In genomic region chr5:50704730-50705129, GRCh38 we compare ENCODE assay signal across 23 cellular contexts. TPM values are rescaled to one million over a fixed set of nuclear protein-coding genes. Genes with fewer than 3 reads are reported as not detected.
DNase-seq lines count a peak whose midpoint lies in the region; ATAC-seq and TF ChIP-seq lines count a peak whose summit lies in the region.
"Had no signal": no experiment of that assay in that cellular context is flagged by ENCODE, and none has a peak within 500 bp of the region (broad histone marks: within the 10 kb centered on the region; RNA-seq: fewer than 3 reads in every experiment).

No MANE protein-coding gene starts in this region.

- H3K36me3 ChIP-seq in gastrocnemius medialis, result no peaks in the 10 kb centered on the region
- H3K36me3 ChIP-seq: BLaER1, MG63 had no signal

- TF ChIP-seq CTCF in gastrocnemius medialis (IDR thresholded peaks at IDR 0.05 in 4 of 5, conservative IDR thresholded peaks at IDR 0.05 in 1 of 5), result no peak

- in situ Hi-C loops in gastrocnemius medialis (cut with MboI; ENCODE audit: low sequenced_read_pairs in 4 of 4), result no loop called here

- H3K4me1 ChIP-seq in gastrocnemius medialis, result no peaks in the 10 kb centered on the region

- peaks cover 81% of the 10 kb centered on the region for H3K4me1 Mint-ChIP-seq in activated CD4-positive, alpha-beta T cell treated with anti-CD3 and anti-CD28 coated beads for 36 hours
- H3K4me1 Mint-ChIP-seq in immature natural killer cell, result peaks cover 86 to 100% of the 10 kb centered on the region in 2 donors
- H3K4me1 Mint-ChIP-seq in stimulated activated memory B cell treated with anti-CD40 and anti-IgM and Interleukin-4, amounts not matched to agents 10 μg/mL and 1 μg/mL and 100 μg/mL, for 72 hours, result peaks cover 55% of the 10 kb centered on the region

- POLR2A ChIA-PET in activated CD4-positive, alpha-beta T cell treated with anti-CD3 and anti-CD28 coated beads for 36 hours (lab: Charles Lee), result no interaction called here

- CTCF ChIA-PET in activated CD4-positive, alpha-beta T cell treated with anti-CD3 and anti-CD28 coated beads for 36 hours (lab: Charles Lee), result interaction anchor here (1.9 kb wide), 1 partner anchor 17 kb away, joined by 5 read pairs; no protein-coding TSS in a partner anchor

- peaks cover 11% of the 10 kb centered on the region for H3K36me3 Mint-ChIP-seq in activated CD4-positive, alpha-beta T cell treated with anti-CD3 and anti-CD28 coated beads for 36 hours (ENCODE audit: low read depth)
- H3K36me3 Mint-ChIP-seq in immature natural killer cell, result no peaks in the 10 kb centered on the region
- peaks cover 11% of the 10 kb centered on the region for H3K36me3 Mint-ChIP-seq in stimulated activated memory B cell treated with anti-CD40 and anti-IgM and Interleukin-4, amounts not matched to agents 10 μg/mL and 1 μg/mL and 100 μg/mL, for 72 hours

- TF ChIP-seq POLR2A in gastrocnemius medialis (IDR thresholded peaks at IDR 0.05), result no peak

- no peak for DNase-seq in activated CD4-positive, alpha-beta T cell treated with anti-CD3 and anti-CD28 coated beads for 36 hours
- DNase-seq in activated CD4-positive, alpha-beta T cell treated with anti-CD3 and anti-CD28 coated beads for 1 hour, result no peak
- DNase-seq in immature natural killer cell (no peak), hepatic stellate cell (ENCODE audit: low spot score) (no peak), gastrocnemius medialis (no peak), left ventricle myocardium superior (no peak)
- DNase-seq: COR-L47, DMS153, MG63, NCI-H1105, NCI-H187 treated with DMSO at 0.1 percent for 48 hours, NCI-H2171, NCI-H82, SK-N-SH had no signal

- no peak overlapping the region for H3K4me3 ChIP-seq in gastrocnemius medialis
- H3K4me3 ChIP-seq: BLaER1, GM23338, MG63 had no signal

- H3K9me3 ChIP-seq in gastrocnemius medialis, result no peaks in the 10 kb centered on the region
- H3K9me3 ChIP-seq: BLaER1, MG63, SK-N-SH had no signal

- H3K27me3 Mint-ChIP-seq in activated CD4-positive, alpha-beta T cell treated with anti-CD3 and anti-CD28 coated beads for 36 hours, result no peaks in the 10 kb centered on the region
- peaks cover 0 to 3% (median 0%) of the 10 kb centered on the region in 3 donors for H3K27me3 Mint-ChIP-seq in immature natural killer cell (ENCODE audit: low read depth in 3 of 3)
- no peaks in the 10 kb centered on the region for H3K27me3 Mint-ChIP-seq in stimulated activated memory B cell treated with anti-CD40 and anti-IgM and Interleukin-4, amounts not matched to agents 10 μg/mL and 1 μg/mL and 100 μg/mL, for 72 hours

- intact Hi-C loops in activated CD4-positive, alpha-beta T cell treated with anti-CD3 and anti-CD28 coated beads for 36 hours (cut with DNase I, micrococcal nuclease), result loop anchor here in 1 of 2 experiments (5.0 kb wide), 1 partner anchor 262 kb away; the partner anchor contains the start of gene EMB
- intact Hi-C loops in gastrocnemius medialis (cut with DNase I; ENCODE audit: low total_unique reads), result no loop called here
- intact Hi-C loops in left ventricle myocardium superior (cut with micrococcal nuclease), result no loop called here

- H3K4me3 Mint-ChIP-seq in activated CD4-positive, alpha-beta T cell treated with anti-CD3 and anti-CD28 coated beads for 36 hours, result no peak overlapping the region
- peak overlapping the region in 1 of 5 donors; percentile 18 for H3K4me3 Mint-ChIP-seq in immature natural killer cell
- no peak overlapping the region for H3K4me3 Mint-ChIP-seq in stimulated activated memory B cell treated with anti-CD40 and anti-IgM and Interleukin-4, amounts not matched to agents 10 μg/mL and 1 μg/mL and 100 μg/mL, for 72 hours
- H3K4me3 Mint-ChIP-seq: GM23338 had no signal

- H3K27ac Mint-ChIP-seq in activated CD4-positive, alpha-beta T cell treated with anti-CD3 and anti-CD28 coated beads for 36 hours, result peak overlapping the region; percentile 11
- H3K27ac Mint-ChIP-seq in immature natural killer cell, result peak overlapping the region in 4 of 6 donors; percentile 4 to 66 (median 29)
- peak overlapping the region; percentile 66 for H3K27ac Mint-ChIP-seq in stimulated activated memory B cell treated with anti-CD40 and anti-IgM and Interleukin-4, amounts not matched to agents 10 μg/mL and 1 μg/mL and 100 μg/mL, for 72 hours
- H3K27ac Mint-ChIP-seq: GM23338 had no signal

- H3K27ac ChIP-seq in gastrocnemius medialis, result no peak overlapping the region
- H3K27ac ChIP-seq: 22Rv1, BLaER1, KMS-11 had no signal

- ATAC-seq in activated CD4-positive, alpha-beta T cell treated with anti-CD3 and anti-CD28 coated beads for 36 hours, result no peak
- ATAC-seq in HG03354 (IDR thresholded peaks at IDR 0.05; ENCODE audit: poor library complexity, severe bottlenecking, unreplicated experiment) (peak; percentile 45), gastrocnemius medialis (no peak), left ventricle myocardium superior (no peak)
- ATAC-seq in stimulated activated memory B cell treated with anti-CD40 and anti-IgM and Interleukin-4, amounts not matched to agents 10 μg/mL and 1 μg/mL and 100 μg/mL, for 72 hours, result no peak
- ATAC-seq: GM23338, HepG2, Panc1, Right ventricle myocardium inferior had no signal

- no peaks in the 10 kb centered on the region for H3K9me3 Mint-ChIP-seq in activated CD4-positive, alpha-beta T cell treated with anti-CD3 and anti-CD28 coated beads for 36 hours (ENCODE audit: low read depth)
- H3K9me3 Mint-ChIP-seq in immature natural killer cell, result no peaks in the 10 kb centered on the region
- H3K9me3 Mint-ChIP-seq in stimulated activated memory B cell treated with anti-CD40 and anti-IgM and Interleukin-4, amounts not matched to agents 10 μg/mL and 1 μg/mL and 100 μg/mL, for 72 hours, result peaks cover 2% of the 10 kb centered on the region
- H3K9me3 Mint-ChIP-seq: GM23338 had no signal

- H3K27me3 ChIP-seq in gastrocnemius medialis, result no peaks in the 10 kb centered on the region
- H3K27me3 ChIP-seq: BLaER1, MG63 had no signal

RNA-seq across cellular contexts. Expression of gene PARP8, which starts 38.3 kb away (rescaled TPM):
- total RNA-seq in activated CD4-positive, alpha-beta T cell treated with anti-CD3 and anti-CD28 coated beads for 36 hours, result 10 to 100 TPM; 31.7 to 38.8 TPM
- 100 to 1,000 TPM in 2 of 3 donors, 10 to 100 TPM in 1; 93.9 to 150 (median 113) TPM for polyA plus RNA-seq in immature natural killer cell
- total RNA-seq in gastrocnemius medialis, result 1 to 10 TPM; 1.0 to 1.9 (median 1.5) TPM
- total RNA-seq in left ventricle myocardium superior, result 6.2 TPM

Comparison
In these comparisons a context has a peak if more than half of its experiments do, and no peak if none do; other contexts are left out.
1. H3K27ac Mint-ChIP-seq: peak in every context shown above with its lines; median percentile 66 in stimulated activated memory B cell treated with anti-CD40 and anti-IgM and Interleukin-4, amounts not matched to agents 10 μg/mL and 1 μg/mL and 100 μg/mL, for 72 hours; 29 in immature natural killer cell; 11 in activated CD4-positive, alpha-beta T cell treated with anti-CD3 and anti-CD28 coated beads for 36 hours.